In the genomic region with DNA sequence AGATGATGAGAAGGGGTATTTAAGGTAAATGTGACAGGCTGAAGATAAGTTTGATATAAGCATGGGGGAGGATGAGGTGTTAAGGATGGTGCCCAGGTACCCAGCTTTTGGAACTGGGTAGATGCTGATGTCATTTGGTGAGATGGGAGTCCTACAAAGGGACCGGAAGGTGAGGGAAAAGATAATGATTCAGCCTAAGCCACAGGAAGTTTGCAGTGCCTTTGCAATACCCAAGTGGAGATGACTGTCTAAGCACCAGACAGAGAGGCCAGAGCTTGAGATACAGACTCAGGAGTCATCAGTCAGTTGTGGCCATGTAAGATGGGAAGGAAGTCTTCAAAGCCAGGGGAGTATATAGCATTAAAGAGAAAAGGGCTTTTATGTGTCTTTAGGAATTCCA, we compare ENCODE assay signal across 21 cellular contexts. TPM values are rescaled to one million over a fixed set of nuclear protein-coding genes. Genes with fewer than 3 reads are reported as not detected.
A peak's percentile ranks its signal among the peaks of the same experiment; 100 is the strongest.
DNase-seq lines count a peak whose midpoint lies in the region; ATAC-seq and TF ChIP-seq lines count a peak whose summit lies in the region.
"Had no signal": no experiment of that assay in that cellular context is flagged by ENCODE, and none has a peak within 500 bp of the region (broad histone marks: within the 10 kb centered on the region; RNA-seq: fewer than 3 reads in every experiment).

No MANE protein-coding gene starts in this region.

- DNase-seq in activated CD4-positive, alpha-beta T cell treated with anti-CD3 and anti-CD28 coated beads for 36 hours, result no peak
- DNase-seq in activated CD4-positive, alpha-beta T cell treated with anti-CD3 and anti-CD28 coated beads, Interleukin-2, amount 50 U/mL, for 4 hours, result no peak
- peak; percentile 56 for DNase-seq in M059J (ENCODE audit: low read depth)
- peak; percentile 60 for DNase-seq in SKM-1 treated with dmso at 0.1 percent for 144 hours (lab: John Stamatoyannopoulos, UW; ENCODE audit: unreplicated experiment)
- peak; percentile 5 for DNase-seq in fibroblast of mammary gland (ENCODE audit: low read depth)
- DNase-seq in body of pancreas, result no peak
- DNase-seq in activated T-helper 1 cell treated with anti-CD3 and anti-CD28 coated beads, Interleukin-12 subunit alpha, Interleukin-12 subunit beta, Interleukin-2, Interleukin-4 antibody, amounts not matched to agents 30 ng/mL and 10 ng/mL and 1 ng/mL, durations not matched to agents 14 hours and 24 hours and 36 hours (ENCODE audit: low spot score), result no peak
- no peak for DNase-seq in DMS 273 treated with DMSO at 0.1 percent for 48 hours (lab: John Stamatoyannopoulos, UW)
- DNase-seq: activated CD4-positive, CD25-positive, alpha-beta regulatory T cell; colonic mucosa; endodermal cell; GF-D8; left cardiac atrium; NCI-H1436; NCI-H526; nucleus accumbens; OCI-M1; stimulated activated CD4-positive, alpha-beta T cell treated with anti-CD3 and anti-CD28 coated beads, Interleukin-4, amount 100 ng/mL, for 4 hours had no signal

- peak; percentile 72 for ATAC-seq in activated CD4-positive, alpha-beta T cell treated with anti-CD3 and anti-CD28 coated beads for 36 hours
- no peak for ATAC-seq in body of pancreas
- ATAC-seq: left cardiac atrium had no signal

- CTCF ChIA-PET in activated CD4-positive, alpha-beta T cell treated with anti-CD3 and anti-CD28 coated beads for 36 hours (lab: Charles Lee), result no interaction called here

- TF ChIP-seq POLR2A in body of pancreas (IDR thresholded peaks at IDR 0.05), result no peak

- H3K4me1 ChIP-seq in body of pancreas, result peaks cover 22% of the 10 kb centered on the region
- H3K4me1 ChIP-seq: BLaER1 treated with 17β-estradiol and CSF1 and Interleukin-3, amounts not matched to agents 10 nM and 100 nM; colonic mucosa had no signal

- intact Hi-C loops in activated CD4-positive, alpha-beta T cell treated with anti-CD3 and anti-CD28 coated beads for 36 hours (cut with DNase I, micrococcal nuclease), result no loop called here
- intact Hi-C loops in body of pancreas (cut with DNase I), result no loop called here
- intact Hi-C loops in activated T-helper 1 cell treated with anti-CD3 and anti-CD28 coated beads, Interleukin-12 subunit alpha, Interleukin-12 subunit beta, Interleukin-2, Interleukin-4 antibody, amounts not matched to agents 30 ng/mL and 10 ng/mL and 1 ng/mL, durations not matched to agents 14 hours and 24 hours and 36 hours (cut with micrococcal nuclease), result no loop called here

- H3K27me3 ChIP-seq in body of pancreas, result no peaks in the 10 kb centered on the region
- H3K27me3 ChIP-seq: BLaER1 treated with 17β-estradiol and CSF1 and Interleukin-3, amounts not matched to agents 10 nM and 100 nM; colonic mucosa had no signal

- no peaks in the 10 kb centered on the region for H3K9me3 Mint-ChIP-seq in activated CD4-positive, alpha-beta T cell treated with anti-CD3 and anti-CD28 coated beads for 36 hours (ENCODE audit: low read depth)
- H3K9me3 Mint-ChIP-seq in activated T-helper 1 cell treated with anti-CD3 and anti-CD28 coated beads, Interleukin-12 subunit alpha, Interleukin-12 subunit beta, Interleukin-2, Interleukin-4 antibody, amounts not matched to agents 30 ng/mL and 10 ng/mL and 1 ng/mL, durations not matched to agents 14 hours and 24 hours and 36 hours, result no peaks in the 10 kb centered on the region
- H3K9me3 Mint-ChIP-seq: endodermal cell; memory B cell; T-helper 1 cell treated with Interleukin-12 subunit alpha and Interleukin-12 subunit beta and Interleukin-4 antibody, amounts not matched to agents 30 μg/mL and 1 μg/mL, for 36 hours had no signal

- no peaks in the 10 kb centered on the region for H3K36me3 Mint-ChIP-seq in activated CD4-positive, alpha-beta T cell treated with anti-CD3 and anti-CD28 coated beads for 36 hours (ENCODE audit: low read depth)
- no peaks in the 10 kb centered on the region for H3K36me3 Mint-ChIP-seq in activated T-helper 1 cell treated with anti-CD3 and anti-CD28 coated beads, Interleukin-12 subunit alpha, Interleukin-12 subunit beta, Interleukin-2, Interleukin-4 antibody, amounts not matched to agents 30 ng/mL and 10 ng/mL and 1 ng/mL, durations not matched to agents 14 hours and 24 hours and 36 hours (ENCODE audit: low read depth)
- H3K36me3 Mint-ChIP-seq: memory B cell had no signal

- 77 to 86% methylated on average over 1 of the region's 1 CpG for WGBS in body of pancreas, 2 donors

- POLR2A ChIA-PET in activated CD4-positive, alpha-beta T cell treated with anti-CD3 and anti-CD28 coated beads for 36 hours (lab: Charles Lee), result no interaction called here

- H3K4me3 ChIP-seq in fibroblast of mammary gland (ENCODE audit: control insufficient read depth, low read depth, low read length), result no peak overlapping the region
- H3K4me3 ChIP-seq in body of pancreas, result no peak overlapping the region
- H3K4me3 ChIP-seq: BLaER1 treated with 17β-estradiol and CSF1 and Interleukin-3, amounts not matched to agents 10 nM and 100 nM; colonic mucosa had no signal

- no peaks in the 10 kb centered on the region for H3K36me3 ChIP-seq in body of pancreas (replicated peaks in 1 of 2; ENCODE audit: insufficient read depth in 1 of 2, low read depth in 2 of 2)
- H3K36me3 ChIP-seq: BLaER1 treated with 17β-estradiol and CSF1 and Interleukin-3, amounts not matched to agents 10 nM and 100 nM; colonic mucosa had no signal

- no peak overlapping the region for H3K4me3 Mint-ChIP-seq in activated CD4-positive, alpha-beta T cell treated with anti-CD3 and anti-CD28 coated beads for 36 hours
- H3K4me3 Mint-ChIP-seq in activated T-helper 1 cell treated with anti-CD3 and anti-CD28 coated beads, Interleukin-12 subunit alpha, Interleukin-12 subunit beta, Interleukin-2, Interleukin-4 antibody, amounts not matched to agents 30 ng/mL and 10 ng/mL and 1 ng/mL, durations not matched to agents 14 hours and 24 hours and 36 hours, result no peak overlapping the region
- H3K4me3 Mint-ChIP-seq: endodermal cell; memory B cell; T-helper 1 cell treated with Interleukin-12 subunit alpha and Interleukin-12 subunit beta and Interleukin-4 antibody, amounts not matched to agents 30 μg/mL and 1 μg/mL, for 36 hours had no signal

- no peak overlapping the region for H3K27ac ChIP-seq in body of pancreas
- H3K27ac ChIP-seq: BLaER1 treated with 17β-estradiol and CSF1 and Interleukin-3, amounts not matched to agents 10 nM and 100 nM; colonic mucosa had no signal

- H3K4me1 Mint-ChIP-seq in activated CD4-positive, alpha-beta T cell treated with anti-CD3 and anti-CD28 coated beads for 36 hours, result no peaks in the 10 kb centered on the region
- H3K4me1 Mint-ChIP-seq in activated T-helper 1 cell treated with anti-CD3 and anti-CD28 coated beads, Interleukin-12 subunit alpha, Interleukin-12 subunit beta, Interleukin-2, Interleukin-4 antibody, amounts not matched to agents 30 ng/mL and 10 ng/mL and 1 ng/mL, durations not matched to agents 14 hours and 24 hours and 36 hours (ENCODE audit: low read depth), result no peaks in the 10 kb centered on the region
- H3K4me1 Mint-ChIP-seq: memory B cell had no signal

- no peak overlapping the region for H3K27ac Mint-ChIP-seq in activated CD4-positive, alpha-beta T cell treated with anti-CD3 and anti-CD28 coated beads for 36 hours
- no peak overlapping the region for H3K27ac Mint-ChIP-seq in activated T-helper 1 cell treated with anti-CD3 and anti-CD28 coated beads, Interleukin-12 subunit alpha, Interleukin-12 subunit beta, Interleukin-2, Interleukin-4 antibody, amounts not matched to agents 30 ng/mL and 10 ng/mL and 1 ng/mL, durations not matched to agents 14 hours and 24 hours and 36 hours
- H3K27ac Mint-ChIP-seq: endodermal cell; memory B cell; T-helper 1 cell treated with Interleukin-12 subunit alpha and Interleukin-12 subunit beta and Interleukin-4 antibody, amounts not matched to agents 30 μg/mL and 1 μg/mL, for 36 hours had no signal

- H3K27me3 Mint-ChIP-seq in activated CD4-positive, alpha-beta T cell treated with anti-CD3 and anti-CD28 coated beads for 36 hours, result peaks cover 7% of the 10 kb centered on the region
- peaks cover 7% of the 10 kb centered on the region for H3K27me3 Mint-ChIP-seq in activated T-helper 1 cell treated with anti-CD3 and anti-CD28 coated beads, Interleukin-12 subunit alpha, Interleukin-12 subunit beta, Interleukin-2, Interleukin-4 antibody, amounts not matched to agents 30 ng/mL and 10 ng/mL and 1 ng/mL, durations not matched to agents 14 hours and 24 hours and 36 hours (ENCODE audit: insufficient read depth)

- no peaks in the 10 kb centered on the region for H3K9me3 ChIP-seq in body of pancreas
- H3K9me3 ChIP-seq: colonic mucosa had no signal

- no peak for TF ChIP-seq CTCF in fibroblast of mammary gland (conservative IDR thresholded peaks at IDR 0.05; ENCODE audit: control insufficient read depth, insufficient read depth, low read depth, low read length)
- no peak for TF ChIP-seq CTCF in body of pancreas (IDR thresholded peaks at IDR 0.05)

RNA-seq across cellular contexts. Expression of gene SMCO4, which starts 30.0 kb away (rescaled TPM):
- 10 to 100 TPM; 24.5 to 24.6 TPM for total RNA-seq in activated CD4-positive, alpha-beta T cell treated with anti-CD3 and anti-CD28 coated beads for 36 hours
- 33.0 and 46.2 TPM in 2 replicates for total RNA-seq in M059J (2014; rRNA removed; shearing (Covaris generic))
- total RNA-seq in body of pancreas, result 10 to 100 TPM in 1 of 2 donors, 1 to 10 TPM in 1; 4.6 to 27.5 TPM
- total RNA-seq in activated T-helper 1 cell treated with anti-CD3 and anti-CD28 coated beads, Interleukin-12 subunit alpha, Interleukin-12 subunit beta, Interleukin-2, Interleukin-4 antibody, amounts not matched to agents 30 ng/mL and 10 ng/mL and 1 ng/mL, durations not matched to agents 14 hours and 24 hours and 36 hours, result 33.4 and 34.8 TPM in 2 replicates

Comparison
In these comparisons a context has a peak if more than half of its experiments do, and no peak if none do; other contexts are left out.
1. DNase-seq: peak in M059J (single experiment), SKM-1 treated with dmso at 0.1 percent for 144 hours (single experiment) and fibroblast of mammary gland (single experiment); none in activated CD4-positive, alpha-beta T cell treated with anti-CD3 and anti-CD28 coated beads for 36 hours (single experiment), activated CD4-positive, alpha-beta T cell treated with anti-CD3 and anti-CD28 coated beads, Interleukin-2, amount 50 U/mL, for 4 hours (0 of 2), body of pancreas (0 of 4), activated T-helper 1 cell treated with anti-CD3 and anti-CD28 coated beads, Interleukin-12 subunit alpha, Interleukin-12 subunit beta, Interleukin-2, Interleukin-4 antibody, amounts not matched to agents 30 ng/mL and 10 ng/mL and 1 ng/mL, durations not matched to agents 14 hours and 24 hours and 36 hours (single experiment) and DMS 273 treated with DMSO at 0.1 percent for 48 hours (single experiment).